11 cellular contexts compared by ENCODE assay signal in the genomic region with DNA sequence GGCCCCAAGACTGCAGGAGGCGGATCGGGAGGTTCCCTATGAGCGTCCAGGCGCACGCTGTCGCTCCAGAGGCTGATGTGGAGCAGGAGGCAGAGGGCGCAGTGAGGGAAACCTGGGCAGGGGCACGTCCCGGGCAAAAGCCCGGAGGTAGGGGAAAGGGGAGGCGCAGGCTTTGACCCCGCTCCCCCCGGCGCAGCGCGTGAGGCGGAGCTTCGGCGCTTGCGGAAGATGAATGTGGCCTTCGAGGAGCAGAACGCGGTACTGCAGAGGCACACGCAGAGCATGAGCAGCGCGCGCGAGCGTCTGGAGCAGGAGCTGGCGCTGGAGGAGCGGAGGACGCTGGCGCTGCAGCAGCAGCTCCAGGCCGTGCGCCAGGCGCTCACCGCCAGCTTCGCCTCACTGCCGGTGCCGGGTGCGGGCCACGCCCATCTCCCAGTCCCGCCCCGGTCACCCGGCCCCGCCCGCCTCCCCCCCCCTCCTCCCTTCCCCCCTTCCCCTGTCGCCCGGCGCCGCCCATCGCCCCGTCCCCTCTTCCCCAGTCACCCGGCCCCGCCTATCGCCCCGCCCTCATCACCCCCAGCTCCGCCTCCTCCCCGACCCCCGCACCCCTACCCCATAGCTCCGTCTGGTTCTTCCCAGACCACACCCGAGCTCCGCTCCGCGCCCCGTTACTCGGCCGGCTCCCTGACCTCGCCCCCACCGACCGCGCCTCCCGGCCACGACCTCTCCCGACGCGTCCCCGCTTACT. TPM values are rescaled to one million over a fixed set of nuclear protein-coding genes. Genes with fewer than 3 reads are reported as not detected.
DNase-seq lines count a peak whose midpoint lies in the region; ATAC-seq and TF ChIP-seq lines count a peak whose summit lies in the region.
"Had no signal": no experiment of that assay in that cellular context is flagged by ENCODE, and none has a peak within 500 bp of the region (broad histone marks: within the 10 kb centered on the region; RNA-seq: fewer than 3 reads in every experiment).

No MANE protein-coding gene starts in this region.

- 90% methylated on average over 78 of the region's 78 CpGs for WGBS in SK-N-SH (ENCODE audit: low lambda C conversion rate)
- 33 to 35% methylated on average over 49 to 72 of the region's 78 CpGs for WGBS in aorta, 2 donors

- no peak overlapping the region for H3K27ac Mint-ChIP-seq in activated T-helper 17 cell treated with anti-CD3 and anti-CD28 coated beads, Interleukin-2, amount 50 U/mL, for 72 hours
- no peak overlapping the region for H3K27ac Mint-ChIP-seq in activated T-cell treated with anti-CD3 and anti-CD28 coated beads, Interleukin-2, amount 50 U/mL, for 24 hours
- H3K27ac Mint-ChIP-seq: activated naive CD8-positive, alpha-beta T cell treated with anti-CD3 and anti-CD28 coated beads, Interleukin-2, amount 10 ng/mL, durations not matched to agents 7 days and 5 days had no signal

- no peaks in the 10 kb centered on the region for H3K27me3 ChIP-seq in SK-N-SH (ENCODE audit: insufficient read depth)
- H3K27me3 ChIP-seq in muscle layer of duodenum (ENCODE audit: low read depth, low read length) = no peaks in the 10 kb centered on the region
- H3K27me3 ChIP-seq in aorta (ENCODE audit: control insufficient read depth in 1 of 2, insufficient read depth in 2 of 2, low read length in 1 of 2) = no peaks in the 10 kb centered on the region

- intact Hi-C loops in aorta (cut with DNase I) = no loop called here

- no peaks in the 10 kb centered on the region for H3K27me3 Mint-ChIP-seq in activated T-helper 17 cell treated with anti-CD3 and anti-CD28 coated beads, Interleukin-2, amount 50 U/mL, for 72 hours
- H3K27me3 Mint-ChIP-seq in activated T-cell treated with anti-CD3 and anti-CD28 coated beads, Interleukin-2, amount 50 U/mL, for 24 hours = no peaks in the 10 kb centered on the region
- H3K27me3 Mint-ChIP-seq: activated naive CD8-positive, alpha-beta T cell treated with anti-CD3 and anti-CD28 coated beads, Interleukin-2, amount 10 ng/mL, durations not matched to agents 7 days and 5 days had no signal

- peaks cover 16% of the 10 kb centered on the region for H3K36me3 Mint-ChIP-seq in activated T-helper 17 cell treated with anti-CD3 and anti-CD28 coated beads, Interleukin-2, amount 50 U/mL, for 72 hours (ENCODE audit: low read depth)
- peaks cover 30% of the 10 kb centered on the region for H3K36me3 Mint-ChIP-seq in activated T-cell treated with anti-CD3 and anti-CD28 coated beads, Interleukin-2, amount 50 U/mL, for 24 hours (ENCODE audit: low read depth)

- TF ChIP-seq RAD21 in SK-N-SH (IDR thresholded peaks at IDR 0.05; ENCODE audit: low read length) = no peak

- peaks cover 31% of the 10 kb centered on the region for H3F3A ChIP-seq in SK-N-SH (replicated peaks; ENCODE audit: insufficient read depth)

- peaks cover 6 to 13% of the 10 kb centered on the region in 2 experiments for H3K36me3 ChIP-seq in SK-N-SH (replicated peaks in 1 of 2; ENCODE audit: control insufficient read depth in 1 of 2, insufficient read depth in 2 of 2, low read length in 1 of 2)
- no peaks in the 10 kb centered on the region for H3K36me3 ChIP-seq in muscle layer of duodenum (ENCODE audit: control insufficient read depth in 1 of 2, insufficient read depth in 2 of 2, low read length in 2 of 2)
- no peaks in the 10 kb centered on the region for H3K36me3 ChIP-seq in aorta (ENCODE audit: control insufficient read depth in 1 of 2, insufficient read depth in 2 of 2, low read length in 1 of 2)

- H3K79me2 ChIP-seq in SK-N-SH (ENCODE audit: insufficient read depth) = peaks cover 9% of the 10 kb centered on the region

- H3K9me3 ChIP-seq in SK-N-SH (no peaks in the 10 kb centered on the region), muscle layer of duodenum (ENCODE audit: control insufficient read depth in 1 of 2, low read length in 2 of 2) (no peaks in the 10 kb centered on the region), aorta (ENCODE audit: control insufficient read depth, low read length) (no peaks in the 10 kb centered on the region)

- H3K4me3 ChIP-seq in SK-N-SH (ENCODE audit: low read depth in 2 of 2, low read length in 1 of 2) = no peak overlapping the region
- H3K4me3 ChIP-seq in foreskin fibroblast (ENCODE audit: low read depth in 1 of 2, low read length in 2 of 2) = peak overlapping the region in 1 of 2 donors; percentile 44
- peak overlapping the region; percentile 46 to 66 for H3K4me3 ChIP-seq in muscle layer of duodenum (ENCODE audit: low read depth in 1 of 2, low read length in 2 of 2)
- H3K4me3 ChIP-seq in aorta (ENCODE audit: low read length in 2 of 2) = no peak overlapping the region

- peaks cover 4% of the 10 kb centered on the region; the same call in 1 of the 2 replicates for H4K20me1 ChIP-seq in SK-N-SH (ENCODE audit: insufficient read depth)

- peaks cover 6% of the 10 kb centered on the region for H3K4me1 Mint-ChIP-seq in activated T-helper 17 cell treated with anti-CD3 and anti-CD28 coated beads, Interleukin-2, amount 50 U/mL, for 72 hours
- H3K4me1 Mint-ChIP-seq in activated T-cell treated with anti-CD3 and anti-CD28 coated beads, Interleukin-2, amount 50 U/mL, for 24 hours (ENCODE audit: low read depth) = peaks cover 8% of the 10 kb centered on the region

- no peak overlapping the region for H3K9ac ChIP-seq in SK-N-SH

- TF ChIP-seq CTCF in SK-N-SH (IDR thresholded peaks at IDR 0.05) (no peak), foreskin fibroblast (IDR thresholded peaks at IDR 0.05; ENCODE audit: low read depth, low read length) (no peak)

- H2AFZ ChIP-seq in SK-N-SH (ENCODE audit: low read depth) = no peak overlapping the region

- TF ChIP-seq EP300 in SK-N-SH (IDR thresholded peaks at IDR 0.05; ENCODE audit: borderline replicate concordance in 1 of 2, low read depth in 1 of 2, low read length in 1 of 2) = no peak

- no peaks in the 10 kb centered on the region for H3K9me3 Mint-ChIP-seq in activated T-helper 17 cell treated with anti-CD3 and anti-CD28 coated beads, Interleukin-2, amount 50 U/mL, for 72 hours
- no peaks in the 10 kb centered on the region for H3K9me3 Mint-ChIP-seq in activated T-cell treated with anti-CD3 and anti-CD28 coated beads, Interleukin-2, amount 50 U/mL, for 24 hours
- H3K9me3 Mint-ChIP-seq: activated naive CD8-positive, alpha-beta T cell treated with anti-CD3 and anti-CD28 coated beads, Interleukin-2, amount 10 ng/mL, durations not matched to agents 7 days and 5 days had no signal

- no peak overlapping the region for H3K4me3 Mint-ChIP-seq in activated T-helper 17 cell treated with anti-CD3 and anti-CD28 coated beads, Interleukin-2, amount 50 U/mL, for 72 hours
- H3K4me3 Mint-ChIP-seq in activated T-cell treated with anti-CD3 and anti-CD28 coated beads, Interleukin-2, amount 50 U/mL, for 24 hours = no peak overlapping the region
- H3K4me3 Mint-ChIP-seq: activated naive CD8-positive, alpha-beta T cell treated with anti-CD3 and anti-CD28 coated beads, Interleukin-2, amount 10 ng/mL, durations not matched to agents 7 days and 5 days had no signal

- CTCF ChIA-PET in SK-N-SH (lab: Yijun Ruan, JAX) = interaction anchor here (1.3 to 5.8 kb wide), 2 partner anchors 9 to 32 kb away, joined by 4 to 38 read pairs; partner anchors contain the start of gene GIPC3

- H3K4me1 ChIP-seq in SK-N-SH (ENCODE audit: control insufficient read depth in 1 of 2, insufficient read depth in 2 of 2, low read depth in 1 of 2, low read length in 1 of 2) (peaks cover 5 to 7% of the 10 kb centered on the region in 2 experiments; a peak in 2 of 4 replicates), muscle layer of duodenum (ENCODE audit: control insufficient read depth in 1 of 2, insufficient read depth in 2 of 2, low read length in 2 of 2) (peaks cover 0 to 32% of the 10 kb centered on the region in 2 donors), aorta (ENCODE audit: control insufficient read depth in 1 of 2, insufficient read depth in 2 of 2, low read length in 2 of 2) (peaks cover 0 to 4% of the 10 kb centered on the region in 2 donors)

- no peak overlapping the region for H3K4me2 ChIP-seq in SK-N-SH

- H3K9me2 ChIP-seq in SK-N-SH = no peaks in the 10 kb centered on the region

- POLR2A ChIA-PET in SK-N-SH (lab: Yijun Ruan, JAX) = no interaction called here

- ATAC-seq in SK-N-SH treated with all-trans-retinoic acid at 6 μM for 48 hours (no peak), aorta (ENCODE audit: low FRiP score) (no peak), HG03196 (IDR thresholded peaks at IDR 0.05; ENCODE audit: unreplicated experiment) (no peak)
- no peak for ATAC-seq in activated T-helper 17 cell treated with anti-CD3 and anti-CD28 coated beads, Interleukin-2, amount 50 U/mL, for 72 hours (replicated peaks)

- peak; percentile 78 for DNase-seq in SK-N-SH
- peak; percentile 51 to 88 for DNase-seq in foreskin fibroblast
- peak; percentile 79 to 86 for DNase-seq in aorta
- DNase-seq in activated T-cell treated with anti-CD3 and anti-CD28 coated beads, Interleukin-2, amount 50 U/mL, for 24 hours = no peak
- DNase-seq: 8988T; activated naive CD8-positive, alpha-beta T cell treated with anti-CD3 and anti-CD28 coated beads, Interleukin-2, amount 10 ng/mL, durations not matched to agents 7 days and 5 days had no signal

- H3K27ac ChIP-seq in SK-N-SH (ENCODE audit: low read depth in 2 of 2, low read length in 1 of 2) (no peak overlapping the region), muscle layer of duodenum (ENCODE audit: low read length) (no peak overlapping the region), aorta (ENCODE audit: low read depth in 1 of 2, low read length in 2 of 2) (no peak overlapping the region)

RNA-seq across cellular contexts. Expression of gene HMG20B, which starts 4.1 kb away (rescaled TPM):
- polyA plus RNA-seq in SK-N-SH (2012; rRNA removed) = 88.2 and 92.0 TPM in 2 replicates
- 70.6 and 79.6 TPM in 2 replicates for polyA plus RNA-seq in SK-N-SH (2012; cell fraction: cytosol; rRNA removed)
- 217 and 375 TPM in 2 replicates for polyA plus RNA-seq in SK-N-SH (2012; cell fraction: nucleus; rRNA removed)
- 10 to 100 TPM; 66.3 to 67.8 TPM for total RNA-seq in aorta
- 100 to 1,000 TPM in 1 of 2 donors, 10 to 100 TPM in 1; 67.7 to 175 TPM for polyA plus RNA-seq in aorta
- total RNA-seq in activated T-helper 17 cell treated with anti-CD3 and anti-CD28 coated beads, Interleukin-2, amount 50 U/mL, for 72 hours = 10 to 100 TPM; 40.0 to 52.3 TPM

RNA-seq across cellular contexts. Expression of gene GIPC3, which starts 8.4 kb away (rescaled TPM):
- 0.20 and 0.26 TPM in 2 replicates for polyA plus RNA-seq in SK-N-SH (2012; rRNA removed)
- 0.10 and 0.14 TPM in 2 replicates for polyA plus RNA-seq in SK-N-SH (2012; cell fraction: cytosol; rRNA removed)
- polyA plus RNA-seq in SK-N-SH (2012; cell fraction: nucleus; rRNA removed) = 0.54 and 0.60 TPM in 2 replicates
- total RNA-seq in aorta = 1 to 10 TPM; 2.6 to 5.0 TPM
- polyA plus RNA-seq in aorta = 1 to 10 TPM in 1 of 2 donors, under 1 TPM in 1; 0.50 to 1.3 TPM
- total RNA-seq in activated T-helper 17 cell treated with anti-CD3 and anti-CD28 coated beads, Interleukin-2, amount 50 U/mL, for 72 hours = under 1 TPM; 0.32 to 0.42 TPM

RNA-seq across cellular contexts. Expression of gene MFSD12, which starts 19.5 kb away (rescaled TPM):
- polyA plus RNA-seq in SK-N-SH (2012; rRNA removed) = 45.9 and 53.3 TPM in 2 replicates
- polyA plus RNA-seq in SK-N-SH (2012; cell fraction: cytosol; rRNA removed) = 23.5 and 33.7 TPM in 2 replicates
- 152 and 202 TPM in 2 replicates for polyA plus RNA-seq in SK-N-SH (2012; cell fraction: nucleus; rRNA removed)
- total RNA-seq in aorta = 10 to 100 TPM; 40.7 to 47.7 TPM
- 10 to 100 TPM in 1 of 2 donors, 1 to 10 TPM in 1; 9.5 to 33.9 TPM for polyA plus RNA-seq in aorta
- 10 to 100 TPM; 38.3 to 64.1 TPM for total RNA-seq in activated T-helper 17 cell treated with anti-CD3 and anti-CD28 coated beads, Interleukin-2, amount 50 U/mL, for 72 hours

RNA-seq across cellular contexts. Expression of gene TBXA2R, which starts 29.8 kb away (rescaled TPM):
- polyA plus RNA-seq in SK-N-SH (2012; rRNA removed) = 0.78 and 0.92 TPM in 2 replicates
- 0.55 and 1.1 TPM in 2 replicates for polyA plus RNA-seq in SK-N-SH (2012; cell fraction: cytosol; rRNA removed)
- polyA plus RNA-seq in SK-N-SH (2012; cell fraction: nucleus; rRNA removed) = 0.91 and 1.2 TPM in 2 replicates
- 10 to 100 TPM; 36.0 to 40.5 TPM for total RNA-seq in aorta
- polyA plus RNA-seq in aorta = 10 to 100 TPM in 1 of 2 donors, 1 to 10 TPM in 1; 9.6 to 30.9 TPM
- total RNA-seq in activated T-helper 17 cell treated with anti-CD3 and anti-CD28 coated beads, Interleukin-2, amount 50 U/mL, for 72 hours = under 1 TPM; 0.32 to 0.37 TPM

RNA-seq across cellular contexts. Expression of gene TEKTIP1, which starts 37.9 kb away (rescaled TPM):
- 0.12 TPM in 1 of 2 replicates, not detected in the other for polyA plus RNA-seq in SK-N-SH (2012; rRNA removed)
- polyA plus RNA-seq in SK-N-SH (2012; cell fraction: cytosol; rRNA removed) = not detected in 2 replicates
- 0.14 and 0.34 TPM in 2 replicates for polyA plus RNA-seq in SK-N-SH (2012; cell fraction: nucleus; rRNA removed)
- 1 to 10 TPM; 1.8 to 2.4 TPM for total RNA-seq in aorta
- polyA plus RNA-seq in aorta = under 1 TPM in 1 of 2 donors, not detected in 1; 0.46 TPM
- 1 to 10 TPM; 2.1 to 4.0 TPM for total RNA-seq in activated T-helper 17 cell treated with anti-CD3 and anti-CD28 coated beads, Interleukin-2, amount 50 U/mL, for 72 hours
- total RNA-seq: HT1080 had no signal

Comparison
In these comparisons a context has a peak if more than half of its experiments do, and no peak if none do; other contexts are left out.
1. H3K4me3 ChIP-seq: peak in muscle layer of duodenum (2 of 2); none in SK-N-SH (0 of 2) and aorta (0 of 2).